Comparison of ENCODE assay signal across 15 cellular contexts in genomic region chr19:23382955-23383354, GRCh38. TPM values are rescaled to one million over a fixed set of nuclear protein-coding genes. Genes with fewer than 3 reads are reported as not detected.
DNase-seq lines count a peak whose midpoint lies in the region; ATAC-seq and TF ChIP-seq lines count a peak whose summit lies in the region.
"Had no signal": no experiment of that assay in that cellular context is flagged by ENCODE, and none has a peak within 500 bp of the region (broad histone marks: within the 10 kb centered on the region; RNA-seq: fewer than 3 reads in every experiment).

No MANE protein-coding gene starts in this region.

- no peaks in the 10 kb centered on the region for H3K27me3 Mint-ChIP-seq in activated naive CD4-positive, alpha-beta T cell treated with anti-CD3 and anti-CD28 coated beads, Interleukin-2, amount 50 U/mL, for 24 hours
- no peaks in the 10 kb centered on the region for H3K27me3 Mint-ChIP-seq in activated naive CD4-positive, alpha-beta T cell treated with anti-CD3 and anti-CD28 coated beads, Interleukin-2, amount 10 ng/mL, durations not matched to agents 7 days and 5 days
- H3K27me3 Mint-ChIP-seq in endodermal cell (ENCODE audit: insufficient read depth) = no peaks in the 10 kb centered on the region
- H3K27me3 Mint-ChIP-seq: CD4-positive, alpha-beta T cell had no signal

- no peak for TF ChIP-seq EP300 in sigmoid colon (IDR thresholded peaks at IDR 0.05)

- peaks cover 34% of the 10 kb centered on the region for H3K4me1 Mint-ChIP-seq in activated naive CD4-positive, alpha-beta T cell treated with anti-CD3 and anti-CD28 coated beads, Interleukin-2, amount 50 U/mL, for 24 hours
- peaks cover 2% of the 10 kb centered on the region for H3K4me1 Mint-ChIP-seq in activated naive CD4-positive, alpha-beta T cell treated with anti-CD3 and anti-CD28 coated beads, Interleukin-2, amount 10 ng/mL, durations not matched to agents 7 days and 5 days
- H3K4me1 Mint-ChIP-seq in endodermal cell = peaks cover 3% of the 10 kb centered on the region

- no peaks in the 10 kb centered on the region for H3F3A ChIP-seq in smooth muscle cell (ENCODE audit: low read depth)

- no peaks in the 10 kb centered on the region; a peak in 1 of 22 replicates for H3K27me3 ChIP-seq in BLaER1 treated with 17β-estradiol and CSF1 and Interleukin-3, amounts not matched to agents 10 nM and 100 nM
- H3K27me3 ChIP-seq in endodermal cell (ENCODE audit: control insufficient read depth, insufficient read depth, low read length, poor library complexity, severe bottlenecking) (no peaks in the 10 kb centered on the region), smooth muscle cell (ENCODE audit: low read depth) (no peaks in the 10 kb centered on the region), sigmoid colon (no peaks in the 10 kb centered on the region)

- peaks cover 100% of the 10 kb centered on the region for H3K79me2 ChIP-seq in smooth muscle cell (ENCODE audit: low read depth)

- peaks cover 22% of the 10 kb centered on the region for H3K9me3 Mint-ChIP-seq in activated naive CD4-positive, alpha-beta T cell treated with anti-CD3 and anti-CD28 coated beads, Interleukin-2, amount 50 U/mL, for 24 hours
- peaks cover 60% of the 10 kb centered on the region for H3K9me3 Mint-ChIP-seq in activated naive CD4-positive, alpha-beta T cell treated with anti-CD3 and anti-CD28 coated beads, Interleukin-2, amount 10 ng/mL, durations not matched to agents 7 days and 5 days
- peaks cover 24% of the 10 kb centered on the region for H3K9me3 Mint-ChIP-seq in endodermal cell

- no peak overlapping the region for H2AFZ ChIP-seq in smooth muscle cell (ENCODE audit: low read depth)

- no peak for ATAC-seq in HG03025 (IDR thresholded peaks at IDR 0.05; ENCODE audit: low FRiP score, unreplicated experiment)

- H3K4me3 Mint-ChIP-seq in activated naive CD4-positive, alpha-beta T cell treated with anti-CD3 and anti-CD28 coated beads, Interleukin-2, amount 50 U/mL, for 24 hours = peak overlapping the region; percentile 34
- no peak overlapping the region for H3K4me3 Mint-ChIP-seq in activated naive CD4-positive, alpha-beta T cell treated with anti-CD3 and anti-CD28 coated beads, Interleukin-2, amount 10 ng/mL, durations not matched to agents 7 days and 5 days
- H3K4me3 Mint-ChIP-seq in endodermal cell = no peak overlapping the region
- H3K4me3 Mint-ChIP-seq: CD4-positive, alpha-beta T cell had no signal

- peaks cover 0 to 19% (median 4%) of the 10 kb centered on the region in 11 experiments; a peak in 7 of 22 replicates for H4K20me1 ChIP-seq in BLaER1 treated with 17β-estradiol and CSF1 and Interleukin-3, amounts not matched to agents 10 nM and 100 nM
- H4K20me1 ChIP-seq in smooth muscle cell (ENCODE audit: low read depth) = peaks cover 7% of the 10 kb centered on the region

- no peaks in the 10 kb centered on the region for H3K4me1 ChIP-seq in BLaER1 treated with 17β-estradiol and CSF1 and Interleukin-3, amounts not matched to agents 10 nM and 100 nM
- H3K4me1 ChIP-seq in endodermal cell (ENCODE audit: control insufficient read depth, insufficient read depth, low read length) (no peaks in the 10 kb centered on the region), smooth muscle cell (ENCODE audit: low read depth) (no peaks in the 10 kb centered on the region), sigmoid colon (peaks cover 0 to 28% (median 15%) of the 10 kb centered on the region in 4 donors)

- CTCF ChIA-PET in activated naive CD4-positive, alpha-beta T cell treated with anti-CD3 and anti-CD28 coated beads, Interleukin-2, amount 10 ng/mL, durations not matched to agents 7 days and 5 days (lab: Charles Lee) = no interaction called here

- H3K9ac ChIP-seq in BLaER1 treated with 17β-estradiol and CSF1 and Interleukin-3, amounts not matched to agents 10 nM and 100 nM = no peak overlapping the region
- H3K9ac ChIP-seq in endodermal cell (ENCODE audit: extremely low read depth, low read length, poor library complexity, severe bottlenecking) (no peak overlapping the region), smooth muscle cell (ENCODE audit: low read depth) (no peak overlapping the region)

- TF ChIP-seq POLR2A in sigmoid colon (IDR thresholded peaks at IDR 0.05) = no peak

- no peak overlapping the region for H3K27ac Mint-ChIP-seq in activated naive CD4-positive, alpha-beta T cell treated with anti-CD3 and anti-CD28 coated beads, Interleukin-2, amount 50 U/mL, for 24 hours
- H3K27ac Mint-ChIP-seq in activated naive CD4-positive, alpha-beta T cell treated with anti-CD3 and anti-CD28 coated beads, Interleukin-2, amount 10 ng/mL, durations not matched to agents 7 days and 5 days = no peak overlapping the region
- H3K27ac Mint-ChIP-seq in endodermal cell = no peak overlapping the region
- H3K27ac Mint-ChIP-seq: CD4-positive, alpha-beta T cell had no signal

- H3K9me3 ChIP-seq in BLaER1 treated with 17β-estradiol and CSF1 and Interleukin-3, amounts not matched to agents 10 nM and 100 nM (replicated peaks in 1 of 11) = peaks cover 100% of the 10 kb centered on the region in 11 experiments
- peaks cover 86% of the 10 kb centered on the region for H3K9me3 ChIP-seq in endodermal cell (ENCODE audit: control insufficient read depth, low read length)
- peaks cover 28% of the 10 kb centered on the region for H3K9me3 ChIP-seq in smooth muscle cell (replicated peaks; ENCODE audit: low read depth)
- H3K9me3 ChIP-seq in sigmoid colon = peaks cover 0 to 33% (median 1%) of the 10 kb centered on the region in 4 donors

- H3K4me3 ChIP-seq in BLaER1 treated with 17β-estradiol and CSF1 and Interleukin-3, amounts not matched to agents 10 nM and 100 nM = peak overlapping the region in 8 of 10 experiments; percentile 0 to 53 (median 42); a peak in 12 of 20 replicates
- H3K4me3 ChIP-seq in endodermal cell (ENCODE audit: low read length) (peak overlapping the region; percentile 36), smooth muscle cell (peak overlapping the region; percentile 10), sigmoid colon (no peak overlapping the region)

- intact Hi-C loops in sigmoid colon (cut with DNase I) = no loop called here

- H3K36me3 Mint-ChIP-seq in activated naive CD4-positive, alpha-beta T cell treated with anti-CD3 and anti-CD28 coated beads, Interleukin-2, amount 50 U/mL, for 24 hours = peaks cover 62% of the 10 kb centered on the region
- peaks cover 86% of the 10 kb centered on the region for H3K36me3 Mint-ChIP-seq in activated naive CD4-positive, alpha-beta T cell treated with anti-CD3 and anti-CD28 coated beads, Interleukin-2, amount 10 ng/mL, durations not matched to agents 7 days and 5 days
- peaks cover 74% of the 10 kb centered on the region for H3K36me3 Mint-ChIP-seq in endodermal cell (ENCODE audit: low read depth)

- H3K36me3 ChIP-seq in BLaER1 treated with 17β-estradiol and CSF1 and Interleukin-3, amounts not matched to agents 10 nM and 100 nM = peaks cover 97 to 100% (median 99%) of the 10 kb centered on the region in 11 experiments
- peaks cover 90% of the 10 kb centered on the region for H3K36me3 ChIP-seq in endodermal cell (ENCODE audit: control insufficient read depth, insufficient read depth, low read length)
- peaks cover 49% of the 10 kb centered on the region for H3K36me3 ChIP-seq in smooth muscle cell (ENCODE audit: low read depth)
- peaks cover 4 to 42% (median 25%) of the 10 kb centered on the region in 4 donors for H3K36me3 ChIP-seq in sigmoid colon

- no peak for DNase-seq in activated naive CD4-positive, alpha-beta T cell treated with anti-CD3 and anti-CD28 coated beads, Interleukin-2, amount 10 ng/mL, durations not matched to agents 7 days and 5 days
- DNase-seq in endodermal cell (no peak), smooth muscle cell (lab: John Stamatoyannopoulos, UW; ENCODE audit: unreplicated experiment) (no peak), sigmoid colon (no peak), cerebellum (ENCODE audit: low spot score) (no peak)
- DNase-seq: AML-193; C1 segment of cervical spinal cord; Calu3; CD4-positive, alpha-beta T cell; DMS 273 treated with DMSO at 0.1 percent for 48 hours; HCEC 1CT had no signal

- no peak for TF ChIP-seq CTCF in endodermal cell (conservative IDR thresholded peaks at IDR 0.05)
- TF ChIP-seq CTCF in smooth muscle cell (IDR thresholded peaks at IDR 0.05; ENCODE audit: borderline replicate concordance, insufficient read depth, poor library complexity, severe bottlenecking) = no peak
- no peak for TF ChIP-seq CTCF in sigmoid colon (IDR thresholded peaks at IDR 0.05)

- H3K4me2 ChIP-seq in BLaER1 treated with 17β-estradiol and CSF1 and Interleukin-3, amounts not matched to agents 10 nM and 100 nM = no peak overlapping the region
- H3K4me2 ChIP-seq in smooth muscle cell = no peak overlapping the region

- no peak overlapping the region for H3K27ac ChIP-seq in BLaER1 treated with 17β-estradiol and CSF1 and Interleukin-3, amounts not matched to agents 10 nM and 100 nM
- H3K27ac ChIP-seq in endodermal cell (ENCODE audit: low read depth, low read length) = no peak overlapping the region
- no peak overlapping the region for H3K27ac ChIP-seq in smooth muscle cell (ENCODE audit: low read depth)
- H3K27ac ChIP-seq in sigmoid colon = no peak overlapping the region
- H3K27ac ChIP-seq: 22Rv1 had no signal

RNA-seq across cellular contexts. Expression of gene ZNF91, which starts 12.3 kb away (rescaled TPM):
- total RNA-seq in endodermal cell (10 to 100 TPM; 66.9 to 75.4 TPM), smooth muscle cell (41.5 and 51.3 TPM in 2 replicates), sigmoid colon (10 to 100 TPM; 39.8 to 88.1 (median 58.2) TPM), cerebellum (335 TPM)
- 43.3 TPM for polyA plus RNA-seq in endodermal cell (2013, experiment 1 of 2)
- 44.6 TPM for polyA plus RNA-seq in endodermal cell (2013, experiment 2 of 2)
- polyA plus RNA-seq in smooth muscle cell (11.5 and 18.4 TPM in 2 replicates), sigmoid colon (10 to 100 TPM; 17.7 to 25.8 (median 19.4) TPM)

Comparison
In these comparisons a context has a peak if more than half of its experiments do, and no peak if none do; other contexts are left out.
1. H3K4me3 ChIP-seq: peak in BLaER1 treated with 17β-estradiol and CSF1 and Interleukin-3, amounts not matched to agents 10 nM and 100 nM (8 of 10), endodermal cell (single experiment) and smooth muscle cell (single experiment); none in sigmoid colon (0 of 4).